17 cellular contexts compared by ENCODE assay signal in the genomic region with DNA sequence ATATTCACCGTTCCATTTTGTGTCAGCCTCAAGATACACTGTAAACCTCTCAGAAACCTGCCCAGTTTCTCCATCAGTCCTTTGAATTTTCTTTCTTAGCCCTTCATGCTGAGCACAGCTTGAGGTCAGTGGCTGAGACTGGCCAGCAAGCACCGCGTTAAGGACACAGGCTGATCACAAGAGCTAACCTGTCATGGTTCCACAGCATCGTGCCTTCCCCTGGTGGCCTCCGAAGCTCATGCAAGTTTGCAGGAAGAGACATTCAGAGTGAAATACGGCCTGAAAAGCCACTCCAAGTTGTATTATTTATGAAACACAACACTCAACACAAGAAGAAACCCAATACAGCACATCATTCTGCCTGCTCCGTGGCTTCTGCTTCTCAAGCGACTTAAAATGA.
"Had no signal": no experiment of that assay in that cellular context is flagged by ENCODE, and none has a peak within 500 bp of the region (broad histone marks: within the 10 kb centered on the region; RNA-seq: fewer than 3 reads in every experiment).

No MANE protein-coding gene starts in this region.

- H3K4me3 Mint-ChIP-seq: activated CD4-positive, alpha-beta memory T cell treated with anti-CD3 and anti-CD28 coated beads, Interleukin-2, amount 10 ng/mL, durations not matched to agents 7 days and 5 days; activated CD8-positive, alpha-beta memory T cell treated with anti-CD3 and anti-CD28 coated beads, Interleukin-2, amount 10 ng/mL, durations not matched to agents 7 days and 5 days; activated naive CD8-positive, alpha-beta T cell treated with anti-CD3 and anti-CD28 coated beads for 36 hours; dendritic cell treated with granulocyte-macrophage colony-stimulating factor and Interleukin-4, amounts not matched to agents 40 ng/mL and 50 ng/mL, for 4 days; mesothelial cell of epicardium; nephron; stimulated activated naive CD8-positive, alpha-beta T cell treated with anti-CD3 and anti-CD28 coated beads, Interleukin-15, amount 100 ng/mL, for 72 hours had no signal

- H3K27ac ChIP-seq: right atrium auricular region, suprapubic skin, transverse colon had no signal

- H3K9me3 Mint-ChIP-seq: activated CD4-positive, alpha-beta memory T cell treated with anti-CD3 and anti-CD28 coated beads, Interleukin-2, amount 10 ng/mL, durations not matched to agents 7 days and 5 days; activated naive CD8-positive, alpha-beta T cell treated with anti-CD3 and anti-CD28 coated beads for 36 hours had no signal

- H3K36me3 ChIP-seq: cardiac muscle cell, right atrium auricular region, suprapubic skin, transverse colon had no signal

- H3K27ac Mint-ChIP-seq: activated CD4-positive, alpha-beta memory T cell treated with anti-CD3 and anti-CD28 coated beads, Interleukin-2, amount 10 ng/mL, durations not matched to agents 7 days and 5 days; activated CD8-positive, alpha-beta memory T cell treated with anti-CD3 and anti-CD28 coated beads, Interleukin-2, amount 10 ng/mL, durations not matched to agents 7 days and 5 days; activated naive CD8-positive, alpha-beta T cell treated with anti-CD3 and anti-CD28 coated beads for 36 hours; dendritic cell treated with granulocyte-macrophage colony-stimulating factor and Interleukin-4, amounts not matched to agents 40 ng/mL and 50 ng/mL, for 4 days; mesothelial cell of epicardium; nephron; stimulated activated naive CD8-positive, alpha-beta T cell treated with anti-CD3 and anti-CD28 coated beads, Interleukin-15, amount 100 ng/mL, for 72 hours had no signal

- H3K36me3 Mint-ChIP-seq: activated CD8-positive, alpha-beta memory T cell treated with anti-CD3 and anti-CD28 coated beads, Interleukin-2, amount 10 ng/mL, durations not matched to agents 7 days and 5 days; activated naive CD8-positive, alpha-beta T cell treated with anti-CD3 and anti-CD28 coated beads for 36 hours; mesothelial cell of epicardium had no signal

- H3K9me3 ChIP-seq: right atrium auricular region, suprapubic skin, transverse colon had no signal

- DNase-seq: activated CD4-positive, alpha-beta memory T cell treated with anti-CD3 and anti-CD28 coated beads, Interleukin-2, amount 10 ng/mL, durations not matched to agents 7 days and 5 days; activated CD4-positive, alpha-beta T cell treated with anti-CD3 and anti-CD28 coated beads for 48 hours; activated CD8-positive, alpha-beta memory T cell treated with anti-CD3 and anti-CD28 coated beads, Interleukin-2, amount 10 ng/mL, durations not matched to agents 7 days and 5 days; activated naive CD8-positive, alpha-beta T cell treated with anti-CD3 and anti-CD28 coated beads for 36 hours; amygdala; effector CD8-positive, alpha-beta T cell; occipital lobe; stimulated activated naive CD8-positive, alpha-beta T cell treated with anti-CD3 and anti-CD28 coated beads, Interleukin-15, amount 100 ng/mL, for 72 hours; transverse colon had no signal

- H3K4me3 ChIP-seq: cardiac muscle cell, lung, right atrium auricular region, suprapubic skin, transverse colon had no signal

- H3K27me3 ChIP-seq: cardiac muscle cell, right atrium auricular region had no signal

- ATAC-seq: activated CD8-positive, alpha-beta memory T cell treated with anti-CD3 and anti-CD28 coated beads, Interleukin-2, amount 10 ng/mL, durations not matched to agents 7 days and 5 days; left lobe of liver; stimulated activated naive CD8-positive, alpha-beta T cell treated with anti-CD3 and anti-CD28 coated beads, Interleukin-15, amount 100 ng/mL, for 72 hours had no signal

- H3K4me1 ChIP-seq: right atrium auricular region, suprapubic skin had no signal

- H3K4me1 Mint-ChIP-seq: activated CD4-positive, alpha-beta memory T cell treated with anti-CD3 and anti-CD28 coated beads, Interleukin-2, amount 10 ng/mL, durations not matched to agents 7 days and 5 days; activated CD8-positive, alpha-beta memory T cell treated with anti-CD3 and anti-CD28 coated beads, Interleukin-2, amount 10 ng/mL, durations not matched to agents 7 days and 5 days; activated naive CD8-positive, alpha-beta T cell treated with anti-CD3 and anti-CD28 coated beads for 36 hours; nephron; stimulated activated naive CD8-positive, alpha-beta T cell treated with anti-CD3 and anti-CD28 coated beads, Interleukin-15, amount 100 ng/mL, for 72 hours had no signal
